Comparison of ENCODE assay signal across 19 cellular contexts in the genomic region with DNA sequence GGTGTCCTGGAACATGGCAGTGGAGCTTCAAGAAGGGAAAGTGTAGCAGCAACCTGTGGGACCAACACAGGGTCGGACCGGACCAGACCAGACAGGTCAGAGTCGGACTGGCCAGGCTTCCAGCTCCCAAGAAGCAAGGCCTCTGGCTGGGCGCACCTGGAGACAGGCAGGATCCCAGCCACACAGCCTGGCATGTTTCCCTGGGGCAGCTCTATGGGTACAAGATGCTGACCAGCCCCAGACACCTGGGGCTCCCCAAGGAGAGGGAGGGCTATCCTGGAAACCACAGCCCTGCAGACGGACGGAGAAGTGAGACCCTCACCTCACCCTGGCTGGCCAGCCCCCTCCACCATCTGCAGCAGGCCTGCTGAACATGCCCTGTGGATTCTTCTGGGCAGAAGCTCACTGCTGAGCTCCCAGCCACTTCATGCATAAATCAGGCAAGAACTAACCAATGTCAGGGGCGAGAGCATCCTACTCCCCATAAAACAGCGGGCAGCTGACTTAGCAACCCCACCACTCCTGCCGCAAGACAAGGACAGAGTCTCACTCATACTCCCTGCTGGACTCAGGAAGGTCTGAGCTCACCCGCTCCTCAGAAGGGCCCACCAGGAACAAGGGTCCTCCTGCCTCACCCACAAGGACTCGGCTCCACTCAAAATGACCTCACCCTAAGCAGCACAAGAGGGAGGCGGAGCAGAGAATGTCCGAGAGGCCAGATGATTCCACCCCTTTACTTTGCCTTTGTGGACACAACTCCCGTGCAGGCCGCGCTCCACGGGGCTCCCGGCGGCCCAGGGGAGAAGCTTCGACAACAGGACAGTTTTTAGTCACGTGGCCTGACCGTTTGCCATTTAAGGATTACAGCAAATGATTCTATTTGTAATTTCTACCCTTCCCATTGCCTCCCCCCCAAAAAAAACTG. TPM values are rescaled to one million over a fixed set of nuclear protein-coding genes. Genes with fewer than 3 reads are reported as not detected.
DNase-seq lines count a peak whose midpoint lies in the region; ATAC-seq, FAIRE-seq and TF ChIP-seq lines count a peak whose summit lies in the region.
"Had no signal": no experiment of that assay in that cellular context is flagged by ENCODE, and none has a peak within 500 bp of the region (broad histone marks: within the 10 kb centered on the region; RNA-seq: fewer than 3 reads in every experiment).

No MANE protein-coding gene starts in this region.

- H3K4me1 Mint-ChIP-seq in stimulated activated effector memory CD8-positive, alpha-beta T cell treated with anti-CD3 and anti-CD28 coated beads, Interleukin-12 subunit alpha, Interleukin-12 subunit beta, amount 100 ng/mL, for 72 hours = peaks cover 11% of the 10 kb centered on the region

- CTCF ChIA-PET in RWPE1 (lab: Yijun Ruan, JAX) = interaction anchor here (0.7 to 6.2 kb wide), 3 partner anchors 8 to 26 kb away, joined by 4 to 48 read pairs (median 5); partner anchors contain the start of gene ZMYND19

- H3K4me3 ChIP-seq in kidney (ENCODE audit: low read length in 2 of 2) = no peak overlapping the region

- H3K4me1 ChIP-seq in kidney (ENCODE audit: control insufficient read depth in 1 of 2, insufficient read depth in 1 of 2, low read depth in 1 of 2, low read length in 2 of 2) = peaks cover 0 to 13% of the 10 kb centered on the region in 2 donors

- intact Hi-C loops in kidney (cut with DNase I) = no loop called here

- no peak overlapping the region for H3K4me3 Mint-ChIP-seq in stimulated activated effector memory CD8-positive, alpha-beta T cell treated with anti-CD3 and anti-CD28 coated beads, Interleukin-12 subunit alpha, Interleukin-12 subunit beta, amount 100 ng/mL, for 72 hours
- H3K4me3 Mint-ChIP-seq: B cell had no signal

- H3K36me3 Mint-ChIP-seq in stimulated activated effector memory CD8-positive, alpha-beta T cell treated with anti-CD3 and anti-CD28 coated beads, Interleukin-12 subunit alpha, Interleukin-12 subunit beta, amount 100 ng/mL, for 72 hours = peaks cover 38% of the 10 kb centered on the region

- TF ChIP-seq CTCF in RWPE1 (conservative IDR thresholded peaks at IDR 0.05; ENCODE audit: low read depth) = no peak
- TF ChIP-seq CTCF in kidney (IDR thresholded peaks at IDR 0.05; ENCODE audit: borderline replicate concordance, extremely low read depth, insufficient read depth) = no peak

- peak overlapping the region in 1 of 2 donors; percentile 40 for H3K9ac ChIP-seq in kidney (ENCODE audit: low read length in 2 of 2)

- no peaks in the 10 kb centered on the region for H3K9me3 Mint-ChIP-seq in stimulated activated effector memory CD8-positive, alpha-beta T cell treated with anti-CD3 and anti-CD28 coated beads, Interleukin-12 subunit alpha, Interleukin-12 subunit beta, amount 100 ng/mL, for 72 hours
- H3K9me3 Mint-ChIP-seq: CD4-positive, CD25-positive, alpha-beta regulatory T cell had no signal

- POLR2A ChIA-PET in RWPE1 (lab: Yijun Ruan, JAX; ENCODE audit: low non-redundant PET) = interaction anchor here (0.5 to 0.7 kb wide), 3 partner anchors 8 to 96 kb away, joined by 3 to 11 read pairs (median 5); no protein-coding TSS in a partner anchor

- H3K9me3 ChIP-seq in kidney (ENCODE audit: control insufficient read depth in 1 of 2, low read length in 2 of 2) = no peaks in the 10 kb centered on the region

- FAIRE-seq in kidney (lab: Jason Lieb, UNC) (no peak), GM19239 (lab: Jason Lieb, UNC) (no peak)
- FAIRE-seq: GM12892, GM18507 had no signal

- H3K27ac ChIP-seq in RWPE1 = peak overlapping the region; percentile 85
- H3K27ac ChIP-seq in kidney (ENCODE audit: low read depth in 2 of 2, low read length in 2 of 2) = no peak overlapping the region

- DNase-seq in DMS53 (lab: John Stamatoyannopoulos, UW) (peak; percentile 35), DMS53 treated with DMSO at 0.1 percent for 48 hours (lab: John Stamatoyannopoulos, UW; ENCODE audit: unreplicated experiment) (no peak), RWPE1 (ENCODE audit: low spot score) (no peak), kidney (peak; percentile 77), RKO (ENCODE audit: low spot score) (no peak), GM19239 (ENCODE audit: insufficient read length, low spot score) (no peak)
- DNase-seq in stimulated activated effector memory CD8-positive, alpha-beta T cell treated with anti-CD3 and anti-CD28 coated beads, Interleukin-12 subunit alpha, Interleukin-12 subunit beta, amount 100 ng/mL, for 72 hours (ENCODE audit: low spot score in 2 of 2) = no peak
- DNase-seq: DMS153, NCI-H1105 treated with DMSO at 0.1 percent for 48 hours, NCI-H2081 treated with DMSO at 0.1 percent for 48 hours, NCI-H446 treated with DMSO at 0.1 percent for 48 hours, SHP77 treated with DMSO at 0.1 percent for 48 hours had no signal

- peaks cover 3 to 9% of the 10 kb centered on the region in 2 donors for H3K36me3 ChIP-seq in kidney (ENCODE audit: control insufficient read depth in 1 of 2, insufficient read depth in 2 of 2, low read length in 2 of 2)

- H3K27ac Mint-ChIP-seq in stimulated activated effector memory CD8-positive, alpha-beta T cell treated with anti-CD3 and anti-CD28 coated beads, Interleukin-12 subunit alpha, Interleukin-12 subunit beta, amount 100 ng/mL, for 72 hours = peak overlapping the region; percentile 14
- H3K27ac Mint-ChIP-seq: B cell; CD4-positive, CD25-positive, alpha-beta regulatory T cell had no signal

- no peak for ATAC-seq in stimulated activated effector memory CD8-positive, alpha-beta T cell treated with anti-CD3 and anti-CD28 coated beads, Interleukin-12 subunit alpha, Interleukin-12 subunit beta, amount 100 ng/mL, for 72 hours
- no peak for ATAC-seq in HG02938 (IDR thresholded peaks at IDR 0.05; ENCODE audit: unreplicated experiment)

RNA-seq across cellular contexts. Expression of gene DPH7, which starts 2.9 kb away (rescaled TPM):
- total RNA-seq in kidney = 31.4 TPM
- polyA plus RNA-seq in kidney (ENCODE audit: insufficient read depth, low read depth, low replicate concordance) = 23.2 TPM

RNA-seq across cellular contexts. Expression of gene ZMYND19, which starts 8.7 kb away (rescaled TPM):
- 19.1 TPM for total RNA-seq in kidney
- polyA plus RNA-seq in kidney (ENCODE audit: insufficient read depth, low read depth, low replicate concordance) = 13.5 TPM

RNA-seq across cellular contexts. Expression of gene ARRDC1, which starts 23.9 kb away (rescaled TPM):
- total RNA-seq in kidney = 88.9 TPM
- 42.3 TPM for polyA plus RNA-seq in kidney (ENCODE audit: insufficient read depth, low read depth, low replicate concordance)

RNA-seq across cellular contexts. Expression of gene MRPL41, which starts 29.9 kb away (rescaled TPM):
- total RNA-seq in kidney = 47.3 TPM
- polyA plus RNA-seq in kidney (ENCODE audit: insufficient read depth, low read depth, low replicate concordance) = 150 TPM

RNA-seq across cellular contexts. Expression of gene PNPLA7, which starts 31.4 kb away (rescaled TPM):
- 9.6 TPM for total RNA-seq in kidney
- 2.1 TPM for polyA plus RNA-seq in kidney (ENCODE audit: insufficient read depth, low read depth, low replicate concordance)
- total RNA-seq: H4, RPMI7951 had no signal

Comparison
In these comparisons a context has a peak if more than half of its experiments do, and no peak if none do; other contexts are left out.
1. DNase-seq: peak in DMS53 (single experiment) and kidney (single experiment); none in DMS53 treated with DMSO at 0.1 percent for 48 hours (single experiment), RWPE1 (single experiment), stimulated activated effector memory CD8-positive, alpha-beta T cell treated with anti-CD3 and anti-CD28 coated beads, Interleukin-12 subunit alpha, Interleukin-12 subunit beta, amount 100 ng/mL, for 72 hours (0 of 2), RKO (single experiment) and GM19239 (single experiment).